In the genomic region with DNA sequence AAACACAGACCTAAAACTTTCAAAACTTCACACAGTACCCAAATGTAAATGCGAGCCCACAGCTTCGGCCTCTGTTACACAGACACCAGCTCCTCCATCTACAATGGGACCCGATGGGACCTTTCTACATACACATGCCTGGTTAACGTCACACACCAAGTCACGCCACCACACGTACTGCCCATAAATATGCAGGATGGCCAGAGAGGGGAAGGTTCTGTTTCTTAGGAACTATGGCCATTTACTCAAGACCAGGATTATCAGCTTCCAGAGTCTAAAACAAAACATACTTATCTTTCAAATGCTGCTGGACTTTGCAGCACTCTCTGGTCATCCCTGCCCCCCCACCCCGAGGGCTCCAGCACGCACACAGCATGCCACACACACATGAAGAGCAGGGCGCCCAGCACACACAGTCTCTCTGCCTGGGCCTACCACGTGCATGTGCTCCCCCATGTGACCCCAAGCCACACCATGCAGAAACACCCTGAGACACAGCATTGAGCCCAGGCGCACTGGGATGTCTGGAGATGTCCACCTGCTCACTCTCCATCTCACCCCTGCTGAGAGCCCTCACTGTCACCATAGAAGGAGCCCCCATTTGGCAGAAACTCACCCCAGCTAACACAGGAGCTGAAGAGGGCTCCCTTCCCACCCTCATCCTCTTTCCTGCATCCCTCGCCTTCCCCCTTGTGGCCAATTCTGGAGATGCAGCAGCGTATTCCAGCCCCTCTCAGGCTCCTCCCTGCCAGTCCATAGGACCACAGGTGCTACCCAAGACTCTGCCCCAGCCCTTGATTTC, we compare ENCODE assay signal across 8 cellular contexts.
DNase-seq lines count a peak whose midpoint lies in the region; ATAC-seq and TF ChIP-seq lines count a peak whose summit lies in the region.

No MANE protein-coding gene starts in this region.

- no peak overlapping the region for H3K27ac ChIP-seq in brain microvascular endothelial cell

- DNase-seq in NCI-H2081 (lab: John Stamatoyannopoulos, UW) (peak; percentile 57 to 64), NCI-H2081 treated with DMSO at 0.1 percent for 48 hours (lab: John Stamatoyannopoulos, UW) (no peak), NCI-H1930 (lab: John Stamatoyannopoulos, UW) (peak; percentile 41 to 44), UCSD-AML1 (lab: John Stamatoyannopoulos, UW; ENCODE audit: unreplicated experiment) (peak; percentile 80), brain microvascular endothelial cell (peak; percentile 51), inferior parietal cortex (ENCODE audit: extremely low spot score) (peak; percentile 87)
- DNase-seq in stimulated activated CD4-positive, alpha-beta T cell treated with anti-CD3 and anti-CD28 coated beads, Interleukin-15, amount 100 ng/mL, for 24 hours: peak; percentile 85

- H3K36me3 ChIP-seq in brain microvascular endothelial cell (replicated peaks): no peaks in the 10 kb centered on the region

- in situ Hi-C loops in brain microvascular endothelial cell (cut with HindIII; ENCODE audit: low pct_ligation_motif_present, low sequenced_read_pairs): no loop called here

- ATAC-seq in GM18870 (IDR thresholded peaks at IDR 0.05; ENCODE audit: unreplicated experiment): no peak

- H3K4me3 ChIP-seq in brain microvascular endothelial cell (ENCODE audit: low read depth, low read length): no peak overlapping the region

- no peaks in the 10 kb centered on the region for H3K27me3 ChIP-seq in brain microvascular endothelial cell (replicated peaks)

- TF ChIP-seq CTCF in brain microvascular endothelial cell (IDR thresholded peaks at IDR 0.05; ENCODE audit: low read depth, low read length, missing control alignments): peak; percentile 96
